In the genomic region with DNA sequence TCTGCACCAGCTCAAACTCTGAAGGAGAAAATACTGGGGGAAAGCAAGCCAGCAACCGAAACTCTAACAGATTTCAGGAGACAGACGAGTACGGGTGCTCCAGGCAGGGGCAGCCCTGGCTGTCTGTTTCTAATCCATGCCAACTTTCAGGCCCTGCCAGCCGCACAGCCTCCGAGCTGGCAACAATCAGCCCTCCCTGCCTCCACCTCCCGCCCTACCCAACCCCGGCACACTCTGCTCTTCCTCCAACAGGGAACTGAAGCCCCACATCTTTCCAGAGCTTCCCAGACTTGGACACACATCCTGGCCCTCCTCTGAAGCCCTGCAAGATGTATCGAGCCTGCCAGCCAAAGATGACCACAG, we compare ENCODE assay signal across 17 cellular contexts.
"Had no signal": no experiment of that assay in that cellular context is flagged by ENCODE, and none has a peak within 500 bp of the region (broad histone marks: within the 10 kb centered on the region; RNA-seq: fewer than 3 reads in every experiment).

No MANE protein-coding gene starts in this region.

- H3K36me3 ChIP-seq: gastroesophageal sphincter, stomach, upper lobe of right lung, vagina had no signal

- ATAC-seq: gastroesophageal sphincter, left colon, left ventricle myocardium superior, psoas muscle, sciatic nerve, upper lobe of right lung had no signal

- H3K27me3 ChIP-seq: upper lobe of right lung, vagina had no signal

- H3K9ac ChIP-seq: parathyroid adenoma had no signal

- H3K27ac ChIP-seq: coronary artery, gastroesophageal sphincter, parathyroid adenoma, psoas muscle, stomach, upper lobe of right lung, vagina had no signal

- DNase-seq: effector CD8-positive, alpha-beta T cell; left colon; left ventricle myocardium superior; mesendoderm; naive B cell; psoas muscle; retina; stimulated activated CD4-positive, alpha-beta T cell treated with anti-CD3 and anti-CD28 coated beads, Interleukin-2, amount 100 ng/mL, for 24 hours; stimulated activated naive CD4-positive, alpha-beta T cell; stomach; upper lobe of right lung had no signal

- H3K9me3 ChIP-seq: gastroesophageal sphincter, psoas muscle, stomach, upper lobe of right lung, vagina had no signal

- H3K4me1 ChIP-seq: gastroesophageal sphincter, parathyroid adenoma, psoas muscle, stomach, upper lobe of right lung, vagina had no signal

- H3K4me3 ChIP-seq: coronary artery, gastroesophageal sphincter, lung, psoas muscle, stomach, upper lobe of right lung, vagina had no signal
